In genomic region chr9:121713400-121714070, GRCh38 we compare ENCODE assay signal across 1 cellular context.
TF ChIP-seq lines count a peak whose summit lies in the region.

No MANE protein-coding gene starts in this region.

TF ChIP-seq in IMR-90, 13 proteins besides CTCF, POLR2A, EP300 and RAD21 (continued from another document):
- TF ChIP-seq CEBPB (IDR thresholded peaks at IDR 0.05; ENCODE audit: low read depth, low read length) (no peak), RCOR1 (IDR thresholded peaks at IDR 0.05; ENCODE audit: insufficient replicate concordance, low read length) (no peak), MXI1 (IDR thresholded peaks at IDR 0.05; ENCODE audit: borderline replicate concordance, low read depth, low read length) (no peak), SMC3 (IDR thresholded peaks at IDR 0.05; ENCODE audit: low read depth, low read length) (no peak), MAZ (IDR thresholded peaks at IDR 0.05; ENCODE audit: borderline replicate concordance, low read depth, low read length) (no peak), FOS (IDR thresholded peaks at IDR 0.05; ENCODE audit: low read depth, low read length) (no peak), ELK1 (IDR thresholded peaks at IDR 0.05; ENCODE audit: borderline replicate concordance, low read depth, low read length) (no peak), CHD1 (IDR thresholded peaks at IDR 0.05; ENCODE audit: low read depth, low read length) (no peak), RFX5 (IDR thresholded peaks at IDR 0.05; ENCODE audit: low read depth, low read length) (no peak), NFE2L2 (IDR thresholded peaks at IDR 0.05; ENCODE audit: low read depth, low read length) (no peak), MAFK (IDR thresholded peaks at IDR 0.05; ENCODE audit: low read depth, low read length) (no peak)
